ENCODE assay signal across 13 cellular contexts in genomic region chr7:157503229-157503628, GRCh38.
DNase-seq lines count a peak whose midpoint lies in the region; ATAC-seq lines count a peak whose summit lies in the region.
"Had no signal": no experiment of that assay in that cellular context is flagged by ENCODE, and none has a peak within 500 bp of the region (broad histone marks: within the 10 kb centered on the region; RNA-seq: fewer than 3 reads in every experiment).

No MANE protein-coding gene starts in this region.

- peak overlapping the region; percentile 87 for H3K27ac Mint-ChIP-seq in activated CD4-positive, alpha-beta T cell treated with anti-CD3 and anti-CD28 coated beads, Interleukin-2, amount 10 ng/mL, durations not matched to agents 24 days and 14 days
- peak overlapping the region; percentile 66 to 90 for H3K27ac Mint-ChIP-seq in activated naive CD4-positive, alpha-beta T cell treated with anti-CD3 and anti-CD28 coated beads, Interleukin-2, amount 50 U/mL, for 72 hours
- peak overlapping the region; percentile 86 to 99 (median 97) for H3K27ac Mint-ChIP-seq in naive thymus-derived CD8-positive, alpha-beta T cell
- H3K27ac Mint-ChIP-seq: WTC11 had no signal

- H3K4me1 Mint-ChIP-seq in activated CD4-positive, alpha-beta T cell treated with anti-CD3 and anti-CD28 coated beads, Interleukin-2, amount 10 ng/mL, durations not matched to agents 24 days and 14 days, result peaks cover 22% of the 10 kb centered on the region
- peaks cover 10 to 28% (median 27%) of the 10 kb centered on the region in 4 donors for H3K4me1 Mint-ChIP-seq in naive thymus-derived CD8-positive, alpha-beta T cell
- H3K4me1 Mint-ChIP-seq: WTC11 had no signal

- H3K9me3 Mint-ChIP-seq in activated CD4-positive, alpha-beta T cell treated with anti-CD3 and anti-CD28 coated beads, Interleukin-2, amount 10 ng/mL, durations not matched to agents 24 days and 14 days, result peaks cover 12% of the 10 kb centered on the region
- H3K9me3 Mint-ChIP-seq in activated naive CD4-positive, alpha-beta T cell treated with anti-CD3 and anti-CD28 coated beads, Interleukin-2, amount 50 U/mL, for 72 hours, result peaks cover 4 to 26% of the 10 kb centered on the region in 2 donors
- H3K9me3 Mint-ChIP-seq in naive thymus-derived CD8-positive, alpha-beta T cell, result peaks cover 0 to 17% (median 8%) of the 10 kb centered on the region in 9 donors

- peaks cover 17% of the 10 kb centered on the region for H3K27me3 Mint-ChIP-seq in activated CD4-positive, alpha-beta T cell treated with anti-CD3 and anti-CD28 coated beads, Interleukin-2, amount 10 ng/mL, durations not matched to agents 24 days and 14 days
- H3K27me3 Mint-ChIP-seq in naive thymus-derived CD8-positive, alpha-beta T cell, result peaks cover 2 to 20% (median 12%) of the 10 kb centered on the region in 5 donors

- peak overlapping the region; percentile 78 for H3K4me3 Mint-ChIP-seq in activated CD4-positive, alpha-beta T cell treated with anti-CD3 and anti-CD28 coated beads, Interleukin-2, amount 10 ng/mL, durations not matched to agents 24 days and 14 days
- H3K4me3 Mint-ChIP-seq in naive thymus-derived CD8-positive, alpha-beta T cell, result peak overlapping the region; percentile 76 to 90 (median 86)
- H3K4me3 Mint-ChIP-seq: WTC11 had no signal

- intact Hi-C loops in activated CD4-positive, alpha-beta T cell treated with anti-CD3 and anti-CD28 coated beads, Interleukin-2, amount 10 ng/mL, durations not matched to agents 24 days and 14 days (cut with micrococcal nuclease), result no loop called here

- DNase-seq in activated CD4-positive, alpha-beta T cell treated with anti-CD3 and anti-CD28 coated beads, Interleukin-2, amount 10 ng/mL, durations not matched to agents 24 days and 14 days, result peak; percentile 73
- DNase-seq in activated CD4-positive, alpha-beta T cell treated with anti-CD3 and anti-CD28 coated beads, Interleukin-2, amount 50 U/mL, for 1 hour, result no peak
- DNase-seq in H7, result peak; percentile 19
- no peak for DNase-seq in activated naive CD4-positive, alpha-beta T cell treated with anti-CD3 and anti-CD28 coated beads, Interleukin-2, amount 50 U/mL, for 72 hours (ENCODE audit: low spot score in 2 of 2)
- peak in 3 of 10 donors; percentile 9 to 54 (median 31) for DNase-seq in naive thymus-derived CD8-positive, alpha-beta T cell
- DNase-seq in A172 (ENCODE audit: low spot score), result no peak
- DNase-seq in GM19240 (ENCODE audit: insufficient read length, low spot score), result no peak
- DNase-seq: NCI-H1436 treated with DMSO at 0.1 percent for 48 hours, NCI-H510A, PC-9 had no signal

- POLR2A ChIA-PET in naive thymus-derived CD8-positive, alpha-beta T cell (lab: Charles Lee), result interaction anchor here (0.6 to 6.0 kb wide), 6 partner anchors 13 to 136 kb away, joined by 3 to 31 read pairs (median 4); no protein-coding TSS in a partner anchor

- ATAC-seq in activated naive CD4-positive, alpha-beta T cell treated with anti-CD3 and anti-CD28 coated beads, Interleukin-2, amount 50 U/mL, for 72 hours, result no peak
- peak; percentile 52 to 56 for ATAC-seq in naive thymus-derived CD8-positive, alpha-beta T cell
- ATAC-seq in GM19463 (IDR thresholded peaks at IDR 0.05; ENCODE audit: unreplicated experiment), result no peak
- ATAC-seq: sciatic nerve, WTC11 had no signal

- H3K4me3 ChIP-seq in H7 (ENCODE audit: insufficient read depth, low read depth, low read length), result no peak overlapping the region
- H3K4me3 ChIP-seq: PC-9 had no signal

- H3K36me3 Mint-ChIP-seq in activated CD4-positive, alpha-beta T cell treated with anti-CD3 and anti-CD28 coated beads, Interleukin-2, amount 10 ng/mL, durations not matched to agents 24 days and 14 days (ENCODE audit: low read depth), result no peaks in the 10 kb centered on the region
- peaks cover 10% of the 10 kb centered on the region in 2 donors for H3K36me3 Mint-ChIP-seq in activated naive CD4-positive, alpha-beta T cell treated with anti-CD3 and anti-CD28 coated beads, Interleukin-2, amount 50 U/mL, for 72 hours
- H3K36me3 Mint-ChIP-seq in naive thymus-derived CD8-positive, alpha-beta T cell, result peaks cover 0 to 14% (median 14%) of the 10 kb centered on the region in 3 donors

- no peaks in the 10 kb centered on the region for H3K36me3 ChIP-seq in H7 (replicated peaks; ENCODE audit: control insufficient read depth, insufficient read depth, low read length)

- H3K27me3 ChIP-seq in H7 (ENCODE audit: control insufficient read depth, insufficient read depth, low read length), result peaks cover 7% of the 10 kb centered on the region; the same call in 1 of the 2 replicates

Comparison
In these comparisons a context has a peak if more than half of its experiments do, and no peak if none do; other contexts are left out.
1. DNase-seq: peak in activated CD4-positive, alpha-beta T cell treated with anti-CD3 and anti-CD28 coated beads, Interleukin-2, amount 10 ng/mL, durations not matched to agents 24 days and 14 days (single experiment) and H7 (single experiment); none in activated CD4-positive, alpha-beta T cell treated with anti-CD3 and anti-CD28 coated beads, Interleukin-2, amount 50 U/mL, for 1 hour (single experiment), activated naive CD4-positive, alpha-beta T cell treated with anti-CD3 and anti-CD28 coated beads, Interleukin-2, amount 50 U/mL, for 72 hours (0 of 2), A172 (single experiment) and GM19240 (single experiment).
2. ATAC-seq: peak in naive thymus-derived CD8-positive, alpha-beta T cell (2 of 2); none in activated naive CD4-positive, alpha-beta T cell treated with anti-CD3 and anti-CD28 coated beads, Interleukin-2, amount 50 U/mL, for 72 hours (0 of 2) and GM19463 (single experiment).
3. Peak in every context shown above with its lines, with median percentiles within 50 percentile points of each other: H3K27ac Mint-ChIP-seq.